28 cellular contexts compared by ENCODE assay signal in genomic region chr3:161500057-161500836, GRCh38. TPM values are rescaled to one million over a fixed set of nuclear protein-coding genes. Genes with fewer than 3 reads are reported as not detected.
A peak's percentile ranks its signal among the peaks of the same experiment; 100 is the strongest.
DNase-seq lines count a peak whose midpoint lies in the region; ATAC-seq and TF ChIP-seq lines count a peak whose summit lies in the region.
"Had no signal": no experiment of that assay in that cellular context is flagged by ENCODE, and none has a peak within 500 bp of the region (broad histone marks: within the 10 kb centered on the region; RNA-seq: fewer than 3 reads in every experiment).

No MANE protein-coding gene starts in this region.

- H3K27ac Mint-ChIP-seq in CD4-positive, alpha-beta memory T cell, result no peak overlapping the region
- H3K27ac Mint-ChIP-seq: activated T-helper 2 cell treated with anti-CD3 and anti-CD28 coated beads, Interferon-gamma antibody, Interleukin-2, Interleukin-4, amounts not matched to agents 10 μg/mL and 5 μg/mL and 100 μg/mL, durations not matched to agents 14 hours and 24 hours and 36 hours; nephron had no signal

- no peaks in the 10 kb centered on the region for H3K9me3 ChIP-seq in SK-N-SH
- no peaks in the 10 kb centered on the region for H3K9me3 ChIP-seq in upper lobe of right lung
- H3K9me3 ChIP-seq in CD4-positive, alpha-beta memory T cell (ENCODE audit: control insufficient read depth in 1 of 2, low read length in 2 of 2), result no peaks in the 10 kb centered on the region
- H3K9me3 ChIP-seq: adrenal gland had no signal

- ATAC-seq in SK-N-SH treated with all-trans-retinoic acid at 6 μM for 48 hours (no peak), upper lobe of right lung (peak; percentile 37)

- POLR2A ChIA-PET in SK-N-SH (lab: Yijun Ruan, JAX), result no interaction called here
- POLR2A ChIA-PET in CD4-positive, alpha-beta memory T cell (lab: Charles Lee; ENCODE audit: partially characterized antibody), result no interaction called here

- no peak for TF ChIP-seq EP300 in SK-N-SH (IDR thresholded peaks at IDR 0.05; ENCODE audit: borderline replicate concordance in 1 of 2, low read depth in 1 of 2, low read length in 1 of 2)

- H3K9ac ChIP-seq in SK-N-SH, result no peak overlapping the region
- H3K9ac ChIP-seq: BLaER1 treated with 17β-estradiol and CSF1 and Interleukin-3, amounts not matched to agents 10 nM and 100 nM had no signal

- no peaks in the 10 kb centered on the region for H3F3A ChIP-seq in SK-N-SH (replicated peaks; ENCODE audit: insufficient read depth)

- H3K4me3 ChIP-seq in SK-N-SH (ENCODE audit: low read depth in 2 of 2, low read length in 1 of 2) (no peak overlapping the region), epithelial cell of esophagus (ENCODE audit: low read length) (no peak overlapping the region), upper lobe of right lung (no peak overlapping the region)
- H3K4me3 ChIP-seq in CD4-positive, alpha-beta memory T cell (ENCODE audit: low read length in 2 of 2), result no peak overlapping the region
- H3K4me3 ChIP-seq: adrenal gland; BLaER1 treated with 17β-estradiol and CSF1 and Interleukin-3, amounts not matched to agents 10 nM and 100 nM had no signal

- peaks cover 0 to 6% (median 2%) of the 10 kb centered on the region in 8 donors for H3K9me3 Mint-ChIP-seq in CD4-positive, alpha-beta memory T cell
- H3K9me3 Mint-ChIP-seq: activated T-helper 2 cell treated with anti-CD3 and anti-CD28 coated beads, Interferon-gamma antibody, Interleukin-2, Interleukin-4, amounts not matched to agents 10 μg/mL and 5 μg/mL and 100 μg/mL, durations not matched to agents 14 hours and 24 hours and 36 hours had no signal

- TF ChIP-seq CTCF in SK-N-SH (IDR thresholded peaks at IDR 0.05) (no peak), epithelial cell of esophagus (IDR thresholded peaks at IDR 0.05; ENCODE audit: insufficient read depth, low read depth, low read length, missing control alignments) (no peak), upper lobe of right lung (IDR thresholded peaks at IDR 0.05) (no peak)

- H3K4me1 ChIP-seq in SK-N-SH (ENCODE audit: control insufficient read depth in 1 of 2, insufficient read depth in 2 of 2, low read depth in 1 of 2, low read length in 1 of 2), result no peaks in the 10 kb centered on the region
- no peaks in the 10 kb centered on the region for H3K4me1 ChIP-seq in upper lobe of right lung
- H3K4me1 ChIP-seq in CD4-positive, alpha-beta memory T cell (ENCODE audit: insufficient read depth, low read length), result no peaks in the 10 kb centered on the region
- H3K4me1 ChIP-seq: adrenal gland had no signal

- H2AFZ ChIP-seq in SK-N-SH (ENCODE audit: low read depth), result no peak overlapping the region

- peaks cover 2% of the 10 kb centered on the region in 2 donors for H3K27me3 Mint-ChIP-seq in CD4-positive, alpha-beta memory T cell

- H3K36me3 ChIP-seq in SK-N-SH (replicated peaks in 1 of 2; ENCODE audit: control insufficient read depth in 1 of 2, insufficient read depth in 2 of 2, low read length in 1 of 2) (no peaks in the 10 kb centered on the region), upper lobe of right lung (no peaks in the 10 kb centered on the region)
- H3K36me3 ChIP-seq in CD4-positive, alpha-beta memory T cell (ENCODE audit: insufficient read depth, low read length), result no peaks in the 10 kb centered on the region
- H3K36me3 ChIP-seq: adrenal gland; BLaER1 treated with 17β-estradiol and CSF1 and Interleukin-3, amounts not matched to agents 10 nM and 100 nM had no signal

- TF ChIP-seq RAD21 in SK-N-SH (IDR thresholded peaks at IDR 0.05; ENCODE audit: low read length), result no peak

- intact Hi-C loops in upper lobe of right lung (cut with DNase I), result no loop called here
- intact Hi-C loops in CD4-positive, alpha-beta memory T cell (cut with micrococcal nuclease), result no loop called here

- H3K79me2 ChIP-seq in SK-N-SH (ENCODE audit: insufficient read depth), result no peaks in the 10 kb centered on the region

- H3K36me3 Mint-ChIP-seq in CD4-positive, alpha-beta memory T cell, result no peaks in the 10 kb centered on the region

- DNase-seq in SK-N-SH (no peak), epithelial cell of esophagus (ENCODE audit: low read depth) (peak; percentile 42), left kidney (ENCODE audit: low read depth, low spot score) (peak; percentile 67), upper lobe of right lung (no peak), NK-92 (lab: John Stamatoyannopoulos, UW; ENCODE audit: unreplicated experiment) (no peak), NCI-H524 (lab: John Stamatoyannopoulos, UW) (no peak)
- no peak for DNase-seq in CD4-positive, alpha-beta memory T cell
- DNase-seq: activated CD4-positive, alpha-beta T cell treated with anti-CD3 and anti-CD28 coated beads for 48 hours; adrenal gland; erythroblast; GDM1; glutamatergic neuron; GOT3; Kasumi-1; mesendoderm; NCI-H1417 treated with DMSO at 0.1 percent for 48 hours; NCI-H2171; NCI-H82; stimulated activated CD4-positive, alpha-beta T cell treated with anti-CD3 and anti-CD28 coated beads, Interleukin-12 subunit alpha, Interleukin-12 subunit beta, amount 100 ng/mL, for 4 hours; stimulated activated CD8-positive, alpha-beta memory T cell treated with anti-CD3 and anti-CD28 coated beads, Interleukin-4, amount 100 ng/mL, for 48 hours had no signal

- H3K27ac ChIP-seq in SK-N-SH (ENCODE audit: low read depth in 2 of 2, low read length in 1 of 2) (no peak overlapping the region), upper lobe of right lung (no peak overlapping the region)
- H3K27ac ChIP-seq in CD4-positive, alpha-beta memory T cell (ENCODE audit: low read depth, low read length), result no peak overlapping the region
- H3K27ac ChIP-seq: adrenal gland; BLaER1 treated with 17β-estradiol and CSF1 and Interleukin-3, amounts not matched to agents 10 nM and 100 nM had no signal

- no peak overlapping the region for H3K4me3 Mint-ChIP-seq in CD4-positive, alpha-beta memory T cell
- H3K4me3 Mint-ChIP-seq: nephron had no signal

- CTCF ChIA-PET in SK-N-SH (lab: Yijun Ruan, JAX), result interaction anchor here (1.0 to 1.5 kb wide), 4 partner anchors 8 to 14 kb away, joined by 3 to 4 read pairs (median 4); no protein-coding TSS in a partner anchor
- CTCF ChIA-PET in CD4-positive, alpha-beta memory T cell (lab: Charles Lee; ENCODE audit: partially characterized antibody), result no interaction called here

- no peaks in the 10 kb centered on the region for H3K9me2 ChIP-seq in SK-N-SH

- H3K4me1 Mint-ChIP-seq in CD4-positive, alpha-beta memory T cell, result no peaks in the 10 kb centered on the region
- H3K4me1 Mint-ChIP-seq: nephron had no signal

- no peak overlapping the region for H3K4me2 ChIP-seq in SK-N-SH

- 54% methylated on average over 4 of the region's 4 CpGs for WGBS in SK-N-SH (ENCODE audit: low lambda C conversion rate)

- no peaks in the 10 kb centered on the region for H4K20me1 ChIP-seq in SK-N-SH (ENCODE audit: insufficient read depth)
- H4K20me1 ChIP-seq: BLaER1 treated with 17β-estradiol and CSF1 and Interleukin-3, amounts not matched to agents 10 nM and 100 nM had no signal

- no peaks in the 10 kb centered on the region for H3K27me3 ChIP-seq in SK-N-SH (ENCODE audit: insufficient read depth)
- no peaks in the 10 kb centered on the region for H3K27me3 ChIP-seq in upper lobe of right lung
- H3K27me3 ChIP-seq in CD4-positive, alpha-beta memory T cell (ENCODE audit: insufficient read depth, low read length), result no peaks in the 10 kb centered on the region
- H3K27me3 ChIP-seq: BLaER1 treated with 17β-estradiol and CSF1 and Interleukin-3, amounts not matched to agents 10 nM and 100 nM had no signal

TF ChIP-seq in SK-N-SH treated with all-trans-retinoic acid at 6 μM for 48 hours, 23 proteins besides CTCF, POLR2A, EP300 and RAD21:
- no peak for TF ChIP-seq ESRRG (CRISPR knock-in tag; IDR thresholded peaks at IDR 0.05)
- TF ChIP-seq ISL1 (CRISPR knock-in tag; IDR thresholded peaks at IDR 0.05), result peak; percentile 69

TF ChIP-seq in SK-N-SH, 30 proteins besides CTCF, POLR2A, EP300 and RAD21:
- TF ChIP-seq NFIC (IDR thresholded peaks at IDR 0.05; ENCODE audit: borderline replicate concordance), result no peak
- no peak for TF ChIP-seq EZH2phosphoT487 (IDR thresholded peaks at IDR 0.05; ENCODE audit: borderline replicate concordance, low read depth)
- TF ChIP-seq NRF1 (IDR thresholded peaks at IDR 0.05; ENCODE audit: low read depth, low read length), result no peak
- no peak for TF ChIP-seq SMC3 (IDR thresholded peaks at IDR 0.05; ENCODE audit: low read depth, low read length)
- TF ChIP-seq YY1 (IDR thresholded peaks at IDR 0.05; ENCODE audit: low read depth), result no peak

RNA-seq across cellular contexts. Expression of gene OTOL1, which starts 3.6 kb away (rescaled TPM):
- polyA plus RNA-seq in SK-N-SH (2012; rRNA removed), result not detected in 2 replicates
- not detected in 2 replicates for polyA plus RNA-seq in SK-N-SH (2012; cell fraction: cytosol; rRNA removed)
- not detected in 2 replicates for polyA plus RNA-seq in SK-N-SH (2012; cell fraction: nucleus; rRNA removed)
- not detected for total RNA-seq in upper lobe of right lung
- total RNA-seq in CD4-positive, alpha-beta memory T cell, result not detected
- not detected for polyA plus RNA-seq in CD4-positive, alpha-beta memory T cell
- total RNA-seq: A673; activated T-helper 2 cell treated with anti-CD3 and anti-CD28 coated beads, Interferon-gamma antibody, Interleukin-2, Interleukin-4, amounts not matched to agents 10 μg/mL and 5 μg/mL and 100 μg/mL, durations not matched to agents 14 hours and 24 hours and 36 hours; adrenal gland; cardiac septum; dermis microvascular lymphatic vessel endothelial cell; posterior vena cava had no signal
- polyA plus RNA-seq: adrenal gland had no signal

Comparison
In these comparisons a context has a peak if more than half of its experiments do, and no peak if none do; other contexts are left out.
1. DNase-seq: peak in epithelial cell of esophagus (single experiment) and left kidney (single experiment); none in SK-N-SH (single experiment), upper lobe of right lung (single experiment), NK-92 (single experiment), CD4-positive, alpha-beta memory T cell (0 of 5) and NCI-H524 (0 of 2).